Comparison of ENCODE assay signal across 11 cellular contexts in the genomic region with DNA sequence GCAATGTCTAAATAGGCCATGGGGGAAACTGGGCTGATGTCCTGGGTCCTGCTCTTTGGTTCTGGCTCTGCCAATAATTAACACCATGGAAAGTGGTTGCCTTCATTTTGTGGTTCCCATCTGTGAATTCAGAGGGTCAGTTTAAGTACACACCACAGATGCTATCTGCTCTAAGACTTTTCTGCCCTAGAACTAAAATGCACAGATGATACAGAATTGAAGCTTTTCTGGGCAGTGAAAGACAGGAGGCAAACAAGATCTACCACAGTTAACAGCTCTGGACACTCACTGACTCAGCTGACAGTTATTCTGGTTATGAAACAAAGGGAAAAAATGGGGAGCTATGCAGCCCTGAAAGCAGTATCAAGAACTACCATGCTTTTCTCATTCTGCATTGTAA. TPM values are rescaled to one million over a fixed set of nuclear protein-coding genes. Genes with fewer than 3 reads are reported as not detected.
DNase-seq lines count a peak whose midpoint lies in the region; ATAC-seq and TF ChIP-seq lines count a peak whose summit lies in the region.
"Had no signal": no experiment of that assay in that cellular context is flagged by ENCODE, and none has a peak within 500 bp of the region (broad histone marks: within the 10 kb centered on the region; RNA-seq: fewer than 3 reads in every experiment).

No MANE protein-coding gene starts in this region.

- no peaks in the 10 kb centered on the region for H3K36me3 ChIP-seq in mucosa of descending colon (ENCODE audit: low read depth)

- peak; percentile 35 for ATAC-seq in mucosa of descending colon
- no peak for ATAC-seq in HG03097 (IDR thresholded peaks at IDR 0.05; ENCODE audit: low FRiP score, unreplicated experiment)

- peak overlapping the region in 1 of 2 donors; percentile 47 for H3K27ac ChIP-seq in coronary artery

- H3K9me3 ChIP-seq in mucosa of descending colon, result no peaks in the 10 kb centered on the region

- intact Hi-C loops in mucosa of descending colon (cut with DNase I, micrococcal nuclease), result no loop called here

- H3K4me3 ChIP-seq in epithelial cell of proximal tubule (ENCODE audit: low read depth, low read length), result no peak overlapping the region
- H3K4me3 ChIP-seq in mucosa of descending colon, result no peak overlapping the region
- H3K4me3 ChIP-seq in coronary artery, result no peak overlapping the region

- H3K4me1 ChIP-seq in mucosa of descending colon (ENCODE audit: low read depth), result peaks cover 9% of the 10 kb centered on the region

- DNase-seq in Ammon's horn (ENCODE audit: low spot score) (peak; percentile 21), NCI-H226 (peak; percentile 84), epithelial cell of proximal tubule (ENCODE audit: low read depth) (no peak), mucosa of descending colon (no peak), COLO829 (ENCODE audit: low spot score) (no peak), coronary artery (ENCODE audit: low spot score) (no peak)
- DNase-seq in activated CD4-positive, alpha-beta T cell treated with anti-CD3 and anti-CD28 coated beads for 48 hours, result no peak
- DNase-seq: activated CD4-positive, CD25-positive, alpha-beta regulatory T cell treated with anti-CD3 and anti-CD28 coated beads, Interleukin-2, amount 50 U/mL, for 72 hours; DMS53; NCI-H510A treated with DMSO at 0.1 percent for 48 hours had no signal

- TF ChIP-seq CTCF in epithelial cell of proximal tubule (conservative IDR thresholded peaks at IDR 0.05; ENCODE audit: low read depth, low read length) (peak; percentile 52), mucosa of descending colon (IDR thresholded peaks at IDR 0.05) (no peak), coronary artery (IDR thresholded peaks at IDR 0.05) (no peak)

RNA-seq across cellular contexts. Expression of a gene that starts 37.3 kb away (rescaled TPM):
- total RNA-seq in epithelial cell of proximal tubule (27.9 and 39.7 TPM in 2 replicates), mucosa of descending colon (10 to 100 TPM; 26.3 to 68.3 (median 29.6) TPM)

Comparison
In these comparisons a context has a peak if more than half of its experiments do, and no peak if none do; other contexts are left out.
1. DNase-seq: peak in Ammon's horn (single experiment) and NCI-H226 (single experiment); none in epithelial cell of proximal tubule (single experiment), mucosa of descending colon (0 of 3), activated CD4-positive, alpha-beta T cell treated with anti-CD3 and anti-CD28 coated beads for 48 hours (single experiment), COLO829 (single experiment) and coronary artery (single experiment).